8 cellular contexts compared by ENCODE assay signal in the genomic region with DNA sequence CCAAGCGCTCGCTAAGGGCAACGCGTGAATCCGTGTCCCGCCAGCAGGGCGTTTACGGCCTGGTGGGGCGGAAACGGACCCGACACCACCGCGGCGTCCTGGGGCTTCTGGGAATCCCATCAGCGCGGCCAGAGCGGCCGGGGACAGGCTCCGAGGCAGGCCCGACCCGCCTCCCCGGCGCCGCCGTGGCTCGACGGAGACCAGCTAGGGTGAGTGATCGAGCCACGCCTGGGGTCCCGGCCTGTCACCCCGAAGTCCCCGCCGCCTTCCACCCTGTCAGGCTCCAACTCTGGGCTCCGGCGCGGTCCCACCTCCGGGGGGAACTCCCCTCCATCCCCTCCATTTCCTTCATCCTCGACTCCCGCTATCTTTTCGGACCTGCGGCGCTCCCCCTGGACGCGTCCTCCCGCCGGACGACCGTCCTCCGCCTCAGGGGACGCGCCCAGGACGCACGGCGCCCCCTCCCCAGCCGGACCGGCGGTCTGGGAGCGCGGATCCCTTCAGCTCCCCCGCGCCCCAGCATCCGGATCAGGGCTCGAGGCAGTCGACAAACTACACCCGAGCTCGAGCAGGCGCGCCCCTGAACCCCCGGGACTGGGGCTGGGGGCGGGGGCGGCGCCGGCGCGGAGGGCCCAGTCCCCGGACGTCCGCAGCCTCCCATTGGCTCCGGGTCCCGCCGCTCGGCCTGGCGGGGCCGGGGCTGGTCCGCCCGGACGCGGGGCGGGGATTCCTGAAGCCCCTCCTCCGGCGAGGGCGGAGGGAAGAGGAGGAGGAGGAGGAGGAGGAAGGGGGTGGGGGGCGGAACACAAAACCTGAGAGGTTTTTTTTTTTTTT. TPM values are rescaled to one million over a fixed set of nuclear protein-coding genes. Genes with fewer than 3 reads are reported as not detected.
DNase-seq lines count a peak whose midpoint lies in the region; FAIRE-seq and TF ChIP-seq lines count a peak whose summit lies in the region.

No MANE protein-coding gene starts in this region.

- peak overlapping the region; percentile 99 for H2AFZ ChIP-seq in MM.1S (ENCODE audit: low read length)

- H3F3A ChIP-seq in MM.1S (ENCODE audit: insufficient read depth, low read length), result peaks cover 16% of the 10 kb centered on the region

- TF ChIP-seq CTCF in MM.1S (IDR thresholded peaks at IDR 0.05; ENCODE audit: low read length), result peak; percentile 26

- no peaks in the 10 kb centered on the region; the same call in 1 of the 2 replicates for H4K20me1 ChIP-seq in MM.1S (ENCODE audit: insufficient read depth, low read length)

- H3K4me2 ChIP-seq in MM.1S (ENCODE audit: low read depth, low read length), result peak overlapping the region; percentile 91

- H3K9me3 ChIP-seq in MM.1S (replicated peaks; ENCODE audit: insufficient read depth, low read length), result no peaks in the 10 kb centered on the region

- H3K9ac ChIP-seq in MM.1S (ENCODE audit: low read length), result peak overlapping the region; percentile 92

- DNase-seq in G401 (ENCODE audit: low spot score) (peak; percentile 95), H7 (peak; percentile 100), MM.1S (peak; percentile 93), SHP77 (lab: John Stamatoyannopoulos, UW) (peak; percentile 78 to 82), frontal cortex (ENCODE audit: low spot score in 2 of 2) (peak; percentile 99), nucleus accumbens (lab: John Stamatoyannopoulos, UW) (peak; percentile 43 to 95 (median 87)), superior temporal gyrus (ENCODE audit: extremely low spot score) (peak; percentile 93)
- peak; percentile 96 for DNase-seq in activated naive CD4-positive, alpha-beta T cell treated with Interleukin-2 at 50 U/mL for 16 hours

- no peaks in the 10 kb centered on the region for H3K4me1 ChIP-seq in MM.1S (ENCODE audit: low read length)

- in situ Hi-C loops in G401 (cut with HindIII; ENCODE audit: low sequenced_read_pairs), result no loop called here

- H3K27ac ChIP-seq in MM.1S (ENCODE audit: low read length), result peak overlapping the region; percentile 68; the same call in 1 of the 2 replicates

- FAIRE-seq in frontal cortex (lab: Jason Lieb, UNC), result no peak

- no peaks in the 10 kb centered on the region for H3K9me2 ChIP-seq in MM.1S (replicated peaks; ENCODE audit: insufficient read depth, low read length)

- H3K36me3 ChIP-seq in H7 (replicated peaks; ENCODE audit: control insufficient read depth, insufficient read depth, low read length), result no peaks in the 10 kb centered on the region
- no peaks in the 10 kb centered on the region for H3K36me3 ChIP-seq in MM.1S (replicated peaks; ENCODE audit: insufficient read depth, low read length)

- H3K4me3 ChIP-seq in H7 (ENCODE audit: insufficient read depth, low read depth, low read length), result peak overlapping the region; percentile 98
- H3K4me3 ChIP-seq in MM.1S (ENCODE audit: low read length), result peak overlapping the region; percentile 99

- H3K79me2 ChIP-seq in MM.1S (ENCODE audit: low read length), result peaks cover 43% of the 10 kb centered on the region

- no peaks in the 10 kb centered on the region for H3K27me3 ChIP-seq in H7 (ENCODE audit: control insufficient read depth, insufficient read depth, low read length)
- H3K27me3 ChIP-seq in MM.1S (replicated peaks; ENCODE audit: insufficient read depth, low read length), result peaks cover 12% of the 10 kb centered on the region; the same call in 1 of the 2 replicates

RNA-seq across cellular contexts. Expression of a gene that starts 0.6 kb away (rescaled TPM):
- 0.10 and 5.7 TPM in 2 replicates for total RNA-seq in G401 (2014; rRNA removed; shearing (Covaris generic))
- 3.4 and 8.5 TPM in 2 replicates for total RNA-seq in H7 (2014; rRNA removed; shearing (Covaris generic))
- 4.1 TPM for total RNA-seq in frontal cortex

RNA-seq across cellular contexts. Expression of a gene that starts 35.3 kb away (rescaled TPM):
- total RNA-seq in G401 (2014; rRNA removed; shearing (Covaris generic)), result not detected in 2 replicates
- total RNA-seq in H7 (2014; rRNA removed; shearing (Covaris generic)), result not detected in 2 replicates
- total RNA-seq in frontal cortex, result under 0.01 TPM

Comparison
In these comparisons a context has a peak if more than half of its experiments do, and no peak if none do; other contexts are left out.
1. Peak in every context shown above with its lines: DNase-seq, H3K4me3 ChIP-seq and H3K27ac ChIP-seq.